ENCODE assay signal across 2 cellular contexts in genomic region chr17:74233937-74234336, GRCh38.
A peak's percentile ranks its signal among the peaks of the same experiment; 100 is the strongest.
TF ChIP-seq lines count a peak whose summit lies in the region.

No MANE protein-coding gene starts in this region.

TF ChIP-seq in GM12891, 5 proteins besides CTCF, POLR2A, EP300 and RAD21:
- TF ChIP-seq SPI1 (IDR thresholded peaks at IDR 0.05; ENCODE audit: low read depth, low read length), result no peak
- no peak for TF ChIP-seq TAF1 (IDR thresholded peaks at IDR 0.05; ENCODE audit: low read depth, low read length)
- TF ChIP-seq POLR2AphosphoS5 (IDR thresholded peaks at IDR 0.05; ENCODE audit: low read depth, low read length), result no peak
- TF ChIP-seq PAX5 (IDR thresholded peaks at IDR 0.05; ENCODE audit: insufficient read depth, low read length, severe bottlenecking), result peak; percentile 45
- TF ChIP-seq POU2F2 (IDR thresholded peaks at IDR 0.05; ENCODE audit: low read depth, low read length), result no peak

TF ChIP-seq in GM12878, 131 proteins besides CTCF, POLR2A, EP300 and RAD21:
- TF ChIP-seq RAD51 (IDR thresholded peaks at IDR 0.05) (no peak), PAX5 (IDR thresholded peaks at IDR 0.05; ENCODE audit: borderline replicate concordance, low read depth, low read length) (peak; percentile 87; the same call in 1 of the 2 replicates)
